Comparison of ENCODE assay signal across 2 cellular contexts in genomic region chr15:90591524-90591923, GRCh38.
TF ChIP-seq lines count a peak whose summit lies in the region.

No MANE protein-coding gene starts in this region.

TF ChIP-seq in IMR-90, 13 proteins besides CTCF, POLR2A, EP300 and RAD21:
- TF ChIP-seq, protein P1, sequence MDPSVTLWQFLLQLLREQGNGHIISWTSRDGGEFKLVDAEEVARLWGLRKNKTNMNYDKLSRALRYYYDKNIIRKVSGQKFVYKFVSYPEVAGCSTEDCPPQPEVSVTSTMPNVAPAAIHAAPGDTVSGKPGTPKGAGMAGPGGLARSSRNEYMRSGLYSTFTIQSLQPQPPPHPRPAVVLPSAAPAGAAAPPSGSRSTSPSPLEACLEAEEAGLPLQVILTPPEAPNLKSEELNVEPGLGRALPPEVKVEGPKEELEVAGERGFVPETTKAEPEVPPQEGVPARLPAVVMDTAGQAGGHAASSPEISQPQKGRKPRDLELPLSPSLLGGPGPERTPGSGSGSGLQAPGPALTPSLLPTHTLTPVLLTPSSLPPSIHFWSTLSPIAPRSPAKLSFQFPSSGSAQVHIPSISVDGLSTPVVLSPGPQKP (IDR thresholded peaks at IDR 0.05; ENCODE audit: borderline replicate concordance, low read depth, low read length): no peak
- TF ChIP-seq CHD1 (IDR thresholded peaks at IDR 0.05; ENCODE audit: low read depth, low read length) (no peak), MXI1 (IDR thresholded peaks at IDR 0.05; ENCODE audit: borderline replicate concordance, low read depth, low read length) (no peak), USF2 (IDR thresholded peaks at IDR 0.05; ENCODE audit: low read depth, low read length) (no peak), CEBPB (IDR thresholded peaks at IDR 0.05; ENCODE audit: low read depth, low read length) (no peak), RFX5 (IDR thresholded peaks at IDR 0.05; ENCODE audit: low read depth, low read length) (no peak), RCOR1 (IDR thresholded peaks at IDR 0.05; ENCODE audit: insufficient replicate concordance, low read length) (no peak), FOS (IDR thresholded peaks at IDR 0.05; ENCODE audit: low read depth, low read length) (no peak), MAZ (IDR thresholded peaks at IDR 0.05; ENCODE audit: borderline replicate concordance, low read depth, low read length) (no peak), NFE2L2 (IDR thresholded peaks at IDR 0.05; ENCODE audit: low read depth, low read length) (no peak), SMC3 (IDR thresholded peaks at IDR 0.05; ENCODE audit: low read depth, low read length) (no peak), MAFK (IDR thresholded peaks at IDR 0.05; ENCODE audit: low read depth, low read length) (no peak), BHLHE40 (IDR thresholded peaks at IDR 0.05; ENCODE audit: low read depth, low read length) (no peak)
TF ChIP-seq in IMR-90: peak in this region for 0.

TF ChIP-seq in SK-N-SH, 30 proteins besides CTCF, POLR2A, EP300 and RAD21:
- TF ChIP-seq ELF1 (IDR thresholded peaks at IDR 0.05): no peak
- TF ChIP-seq JUND (IDR thresholded peaks at IDR 0.05): no peak
